In the genomic region with DNA sequence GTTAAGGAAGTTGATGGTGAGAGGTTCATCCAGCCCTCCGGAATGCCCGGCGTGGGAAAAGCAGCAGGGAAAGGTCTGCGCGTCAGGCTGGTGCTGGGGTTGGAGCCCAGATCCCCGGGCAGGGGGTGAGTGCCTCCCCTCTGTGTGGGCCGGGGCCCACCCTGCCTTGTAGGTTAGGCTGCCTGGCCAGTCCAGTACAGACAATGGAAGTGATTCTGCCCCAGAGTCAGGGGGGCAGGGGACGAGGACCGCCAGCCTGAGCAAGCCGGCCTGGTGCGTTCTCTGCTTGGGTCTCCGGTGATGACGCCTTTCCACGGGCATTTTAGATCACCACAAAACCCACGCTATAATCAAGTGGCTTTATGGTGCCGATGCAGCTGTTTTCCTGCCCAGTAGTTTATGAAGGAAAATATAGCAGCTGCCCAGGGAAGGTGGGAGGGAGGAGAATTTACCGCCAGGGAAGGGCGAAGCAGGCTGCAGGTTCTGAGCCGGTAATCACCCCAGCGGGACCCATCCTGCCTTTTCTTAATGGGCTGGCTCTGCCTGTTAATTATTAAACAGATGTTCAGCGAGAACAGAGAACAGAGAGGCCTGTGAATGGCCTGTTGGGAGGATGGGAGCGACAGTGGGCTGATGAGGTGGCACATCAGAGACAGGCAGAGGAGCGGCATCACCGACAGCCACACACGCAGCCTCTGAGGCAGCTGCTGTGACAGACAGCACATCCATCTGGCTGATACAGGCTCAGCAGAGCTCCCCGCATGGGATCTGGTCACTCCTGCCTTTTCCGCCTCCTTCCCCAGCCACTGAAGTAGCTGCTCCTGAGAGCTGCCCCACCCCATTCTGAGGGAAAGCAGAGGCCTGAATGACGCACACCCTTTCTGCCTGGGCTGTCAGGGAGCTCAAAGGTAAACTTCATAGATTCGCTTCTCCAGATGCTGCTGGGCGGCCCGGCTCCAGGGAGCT, we compare ENCODE assay signal across 9 cellular contexts. TPM values are rescaled to one million over a fixed set of nuclear protein-coding genes. Genes with fewer than 3 reads are reported as not detected.
DNase-seq lines count a peak whose midpoint lies in the region; ATAC-seq and TF ChIP-seq lines count a peak whose summit lies in the region.
"Had no signal": no experiment of that assay in that cellular context is flagged by ENCODE, and none has a peak within 500 bp of the region (broad histone marks: within the 10 kb centered on the region; RNA-seq: fewer than 3 reads in every experiment).

No MANE protein-coding gene starts in this region.

- no peak overlapping the region; the same call in 1 of the 2 replicates for H3K27ac Mint-ChIP-seq in GM23338
- no peak overlapping the region for H3K27ac Mint-ChIP-seq in activated CD4-positive, alpha-beta memory T cell treated with anti-CD3 and anti-CD28 coated beads, Interleukin-2, amount 10 ng/mL, durations not matched to agents 7 days and 5 days
- H3K27ac Mint-ChIP-seq: memory B cell had no signal

- POLR2A ChIA-PET in activated CD4-positive, alpha-beta memory T cell treated with anti-CD3 and anti-CD28 coated beads, Interleukin-2, amount 10 ng/mL, durations not matched to agents 7 days and 5 days (lab: Charles Lee): interaction anchor here (0.6 kb wide), 1 partner anchor 10 kb away, joined by 3 read pairs; no protein-coding TSS in a partner anchor

- no peak overlapping the region for H2AFZ ChIP-seq in GM23338

- peaks cover 43% of the 10 kb centered on the region for H3K4me1 Mint-ChIP-seq in GM23338
- peaks cover 13% of the 10 kb centered on the region for H3K4me1 Mint-ChIP-seq in activated CD4-positive, alpha-beta memory T cell treated with anti-CD3 and anti-CD28 coated beads, Interleukin-2, amount 10 ng/mL, durations not matched to agents 7 days and 5 days

- peaks cover 28% of the 10 kb centered on the region for H3K36me3 Mint-ChIP-seq in GM23338 (ENCODE audit: low read depth)
- peaks cover 49% of the 10 kb centered on the region for H3K36me3 Mint-ChIP-seq in activated CD4-positive, alpha-beta memory T cell treated with anti-CD3 and anti-CD28 coated beads, Interleukin-2, amount 10 ng/mL, durations not matched to agents 7 days and 5 days (ENCODE audit: low read depth)

- no peaks in the 10 kb centered on the region for H3K27me3 ChIP-seq in GM23338 (ENCODE audit: insufficient read depth)
- no peaks in the 10 kb centered on the region for H3K27me3 ChIP-seq in rectal smooth muscle tissue (ENCODE audit: control insufficient read depth, insufficient read depth, low read length)

- no peaks in the 10 kb centered on the region for H4K20me1 ChIP-seq in GM23338 (replicated peaks; ENCODE audit: insufficient read depth)

- H3F3A ChIP-seq in GM23338 (replicated peaks; ENCODE audit: low read depth): no peaks in the 10 kb centered on the region; the same call in 1 of the 2 replicates

- H3K27ac ChIP-seq in GM23338 (ENCODE audit: low read depth) (no peak overlapping the region; the same call in 1 of the 2 replicates), rectal smooth muscle tissue (ENCODE audit: low read depth, low read length) (no peak overlapping the region)

- DNase-seq in GM23338 (ENCODE audit: low spot score): peak; percentile 56
- DNase-seq in SK-N-DZ (ENCODE audit: low spot score): peak; percentile 88
- DNase-seq in glomerular visceral epithelial cell (ENCODE audit: extremely low spot score): peak; percentile 94
- no peak for DNase-seq in activated CD4-positive, alpha-beta T cell treated with anti-CD3 and anti-CD28 coated beads, Interleukin-2, amount 50 U/mL, for 1 hour
- DNase-seq in activated CD4-positive, alpha-beta memory T cell treated with anti-CD3 and anti-CD28 coated beads, Interleukin-2, amount 10 ng/mL, durations not matched to agents 7 days and 5 days: no peak

- peak overlapping the region; percentile 40 for H3K9ac ChIP-seq in rectal smooth muscle tissue (ENCODE audit: low read length)

- no peaks in the 10 kb centered on the region for H3K79me2 ChIP-seq in GM23338 (replicated peaks; ENCODE audit: insufficient read depth)

- H3K9me2 ChIP-seq in GM23338 (ENCODE audit: insufficient read depth): no peaks in the 10 kb centered on the region

- CTCF ChIA-PET in activated CD4-positive, alpha-beta memory T cell treated with anti-CD3 and anti-CD28 coated beads, Interleukin-2, amount 10 ng/mL, durations not matched to agents 7 days and 5 days (lab: Charles Lee): no interaction called here

- ATAC-seq in GM23338 (peak; percentile 85), HG03025 (IDR thresholded peaks at IDR 0.05; ENCODE audit: low FRiP score, unreplicated experiment) (no peak), HG03097 (IDR thresholded peaks at IDR 0.05; ENCODE audit: low FRiP score, unreplicated experiment) (no peak)

- peak overlapping the region; percentile 1; the same call in 2 of the 3 replicates for H3K4me3 Mint-ChIP-seq in GM23338
- no peak overlapping the region for H3K4me3 Mint-ChIP-seq in activated CD4-positive, alpha-beta memory T cell treated with anti-CD3 and anti-CD28 coated beads, Interleukin-2, amount 10 ng/mL, durations not matched to agents 7 days and 5 days
- H3K4me3 Mint-ChIP-seq: memory B cell had no signal

- H3K4me3 ChIP-seq in GM23338: 0 out of 2 replicates have a peak overlapping the region, but pooled peaks have one; percentile 17
- H3K4me3 ChIP-seq in rectal smooth muscle tissue (ENCODE audit: low read length): peak overlapping the region; percentile 15

- H3K36me3 ChIP-seq in GM23338 (ENCODE audit: insufficient read depth) (no peaks in the 10 kb centered on the region), rectal smooth muscle tissue (ENCODE audit: control insufficient read depth, insufficient read depth, low read length) (no peaks in the 10 kb centered on the region)

- peak overlapping the region; percentile 48 for H3K4me2 ChIP-seq in GM23338

- H3K4me1 ChIP-seq in GM23338 (ENCODE audit: insufficient read depth) (peaks cover 11% of the 10 kb centered on the region; the same call in 1 of the 2 replicates), rectal smooth muscle tissue (ENCODE audit: control insufficient read depth, insufficient read depth, low read length) (no peaks in the 10 kb centered on the region)

- peaks cover 7% of the 10 kb centered on the region for H3K9me3 Mint-ChIP-seq in GM23338
- peaks cover 4% of the 10 kb centered on the region for H3K9me3 Mint-ChIP-seq in activated CD4-positive, alpha-beta memory T cell treated with anti-CD3 and anti-CD28 coated beads, Interleukin-2, amount 10 ng/mL, durations not matched to agents 7 days and 5 days

- H3K27me3 Mint-ChIP-seq in GM23338 (ENCODE audit: insufficient read depth, low read depth, poor library complexity): peaks cover 8% of the 10 kb centered on the region
- H3K27me3 Mint-ChIP-seq in activated CD4-positive, alpha-beta memory T cell treated with anti-CD3 and anti-CD28 coated beads, Interleukin-2, amount 10 ng/mL, durations not matched to agents 7 days and 5 days: no peaks in the 10 kb centered on the region
- H3K27me3 Mint-ChIP-seq: memory B cell had no signal

- TF ChIP-seq CTCF in GM23338 (conservative IDR thresholded peaks at IDR 0.05; ENCODE audit: low read depth in 2 of 2): no peak

TF ChIP-seq in GM23338, 12 proteins besides CTCF, POLR2A, EP300 and RAD21 (continues in another document):
- TF ChIP-seq ZNF331 (CRISPR knock-in tag; IDR thresholded peaks at IDR 0.05; ENCODE audit: low read depth) (no peak), POLR2AphosphoS5 (IDR thresholded peaks at IDR 0.05; ENCODE audit: low read depth) (no peak), JUNB (IDR thresholded peaks at IDR 0.05; ENCODE audit: unreplicated experiment) (no peak)
- TF ChIP-seq, protein P1, sequence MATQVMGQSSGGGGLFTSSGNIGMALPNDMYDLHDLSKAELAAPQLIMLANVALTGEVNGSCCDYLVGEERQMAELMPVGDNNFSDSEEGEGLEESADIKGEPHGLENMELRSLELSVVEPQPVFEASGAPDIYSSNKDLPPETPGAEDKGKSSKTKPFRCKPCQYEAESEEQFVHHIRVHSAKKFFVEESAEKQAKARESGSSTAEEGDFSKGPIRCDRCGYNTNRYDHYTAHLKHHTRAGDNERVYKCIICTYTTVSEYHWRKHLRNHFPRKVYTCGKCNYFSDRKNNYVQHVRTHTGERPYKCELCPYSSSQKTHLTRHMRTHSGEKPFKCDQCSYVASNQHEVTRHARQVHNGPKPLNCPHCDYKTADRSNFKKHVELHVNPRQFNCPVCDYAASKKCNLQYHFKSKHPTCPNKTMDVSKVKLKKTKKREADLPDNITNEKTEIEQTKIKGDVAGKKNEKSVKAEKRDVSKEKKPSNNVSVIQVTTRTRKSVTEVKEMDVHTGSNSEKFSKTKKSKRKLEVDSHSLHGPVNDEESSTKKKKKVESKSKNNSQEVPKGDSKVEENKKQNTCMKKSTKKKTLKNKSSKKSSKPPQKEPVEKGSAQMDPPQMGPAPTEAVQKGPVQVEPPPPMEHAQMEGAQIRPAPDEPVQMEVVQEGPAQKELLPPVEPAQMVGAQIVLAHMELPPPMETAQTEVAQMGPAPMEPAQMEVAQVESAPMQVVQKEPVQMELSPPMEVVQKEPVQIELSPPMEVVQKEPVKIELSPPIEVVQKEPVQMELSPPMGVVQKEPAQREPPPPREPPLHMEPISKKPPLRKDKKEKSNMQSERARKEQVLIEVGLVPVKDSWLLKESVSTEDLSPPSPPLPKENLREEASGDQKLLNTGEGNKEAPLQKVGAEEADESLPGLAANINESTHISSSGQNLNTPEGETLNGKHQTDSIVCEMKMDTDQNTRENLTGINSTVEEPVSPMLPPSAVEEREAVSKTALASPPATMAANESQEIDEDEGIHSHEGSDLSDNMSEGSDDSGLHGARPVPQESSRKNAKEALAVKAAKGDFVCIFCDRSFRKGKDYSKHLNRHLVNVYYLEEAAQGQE (IDR thresholded peaks at IDR 0.05; ENCODE audit: unreplicated experiment): no peak

RNA-seq across cellular contexts. Expression of a gene that starts 35.2 kb away (rescaled TPM):
- 11.2 and 18.1 TPM in 2 replicates for total RNA-seq in GM23338 (2014; rRNA removed; shearing (Covaris generic))
- 17.1 and 19.3 TPM in 2 replicates for polyA plus RNA-seq in GM23338 (2016; fragmentation: Nextera tagmentation; extraction: Ambion mirVana)
- polyA plus RNA-seq in SK-N-DZ (2014; cell fraction: cytosol; rRNA removed): 36.4 and 40.1 TPM in 2 replicates
- 57.0 and 76.4 TPM in 2 replicates for polyA plus RNA-seq in SK-N-DZ (2014; cell fraction: nucleus; rRNA removed)
- total RNA-seq in activated CD4-positive, alpha-beta memory T cell treated with anti-CD3 and anti-CD28 coated beads, Interleukin-2, amount 10 ng/mL, durations not matched to agents 7 days and 5 days: 10 to 100 TPM; 54.2 to 55.8 TPM

Comparison
In these comparisons a context has a peak if more than half of its experiments do, and no peak if none do; other contexts are left out.
1. DNase-seq: peak in GM23338 (single experiment), SK-N-DZ (single experiment) and glomerular visceral epithelial cell (single experiment); none in activated CD4-positive, alpha-beta T cell treated with anti-CD3 and anti-CD28 coated beads, Interleukin-2, amount 50 U/mL, for 1 hour (single experiment) and activated CD4-positive, alpha-beta memory T cell treated with anti-CD3 and anti-CD28 coated beads, Interleukin-2, amount 10 ng/mL, durations not matched to agents 7 days and 5 days (single experiment).